ENCODE assay signal across 23 cellular contexts in the genomic region with DNA sequence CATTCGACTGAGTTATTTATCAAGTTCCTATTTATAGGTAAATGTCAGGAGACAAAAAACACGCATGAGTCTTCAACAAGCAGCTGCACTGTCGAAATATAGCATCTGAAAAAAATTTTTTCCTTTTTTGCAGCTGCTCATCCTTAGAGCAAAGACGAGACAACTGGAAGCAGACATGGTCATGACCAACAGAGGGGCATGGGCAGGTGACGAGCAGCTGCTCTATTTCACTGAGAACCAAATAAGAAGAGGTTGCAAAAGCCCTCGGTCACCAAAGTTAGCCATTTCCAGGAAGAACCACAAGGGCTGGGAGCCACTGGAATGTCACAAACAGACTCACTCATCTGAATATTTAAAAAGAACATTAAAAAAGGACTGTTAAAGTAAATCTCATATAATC. TPM values are rescaled to one million over a fixed set of nuclear protein-coding genes. Genes with fewer than 3 reads are reported as not detected.
A peak's percentile ranks its signal among the peaks of the same experiment; 100 is the strongest.
DNase-seq lines count a peak whose midpoint lies in the region.
"Had no signal": no experiment of that assay in that cellular context is flagged by ENCODE, and none has a peak within 500 bp of the region (broad histone marks: within the 10 kb centered on the region; RNA-seq: fewer than 3 reads in every experiment).

No MANE protein-coding gene starts in this region.

- peaks cover 0 to 13% (median 5%) of the 10 kb centered on the region in 10 experiments; a peak in 9 of 20 replicates for H3K4me1 ChIP-seq in BLaER1 treated with 17β-estradiol and CSF1 and Interleukin-3, amounts not matched to agents 10 nM and 100 nM
- peaks cover 17% of the 10 kb centered on the region for H3K4me1 ChIP-seq in SJSA1 (replicated peaks)
- H3K4me1 ChIP-seq: left lung, right atrium auricular region had no signal

- no peaks in the 10 kb centered on the region for H3K9me3 Mint-ChIP-seq in T-helper 2 cell treated with Interferon-gamma antibody and Interleukin-4, amounts not matched to agents 5 μg/mL and 100 μg/mL, for 36 hours
- H3K9me3 Mint-ChIP-seq: activated CD4-positive, alpha-beta memory T cell treated with anti-CD3 and anti-CD28 coated beads, Interleukin-2, amount 10 ng/mL, durations not matched to agents 7 days and 5 days had no signal

- H3K9ac ChIP-seq in BLaER1 treated with 17β-estradiol and CSF1 and Interleukin-3, amounts not matched to agents 10 nM and 100 nM = no peak overlapping the region

- DNase-seq in NCI-H146 (lab: John Stamatoyannopoulos, UW) = peak; percentile 87
- DNase-seq in SJSA1 (ENCODE audit: low read depth in 1 of 2, low spot score in 2 of 2) = no peak
- DNase-seq in myocyte (ENCODE audit: low read depth) = peak; percentile 99
- no peak for DNase-seq in NCI-H2107 treated with DMSO at 0.1 percent for 48 hours (lab: John Stamatoyannopoulos, UW; ENCODE audit: unreplicated experiment)
- DNase-seq in NCI-H526 treated with DMSO at 0.1 percent for 48 hours (lab: John Stamatoyannopoulos, UW) = no peak
- DNase-seq in T-helper 2 cell treated with Interferon-gamma antibody and Interleukin-4, amounts not matched to agents 5 μg/mL and 100 μg/mL, for 36 hours (ENCODE audit: low spot score) = no peak
- DNase-seq in AG20443 (ENCODE audit: low spot score) = no peak
- DNase-seq: activated CD4-positive, alpha-beta memory T cell treated with anti-CD3 and anti-CD28 coated beads, Interleukin-2, amount 10 ng/mL, durations not matched to agents 7 days and 5 days; amygdala; CD8-positive, alpha-beta T cell; cerebellar nuclear complex; effector CD8-positive, alpha-beta T cell; EL; head of caudate nucleus; HFFc6; left lung; NCI-H2029 treated with DMSO at 0.1 percent for 48 hours; NCI-H524 treated with DMSO at 0.1 percent for 48 hours; nucleus accumbens had no signal

- no peak overlapping the region for H3K4me3 Mint-ChIP-seq in T-helper 2 cell treated with Interferon-gamma antibody and Interleukin-4, amounts not matched to agents 5 μg/mL and 100 μg/mL, for 36 hours
- H3K4me3 Mint-ChIP-seq: activated CD4-positive, alpha-beta memory T cell treated with anti-CD3 and anti-CD28 coated beads, Interleukin-2, amount 10 ng/mL, durations not matched to agents 7 days and 5 days; CD8-positive, alpha-beta T cell; HFFc6; stimulated activated memory B cell treated with anti-CD40 and anti-IgM and Interleukin-4, amounts not matched to agents 10 μg/mL and 1 μg/mL and 100 μg/mL, for 72 hours had no signal

- H3K27ac ChIP-seq in BLaER1 treated with 17β-estradiol and CSF1 and Interleukin-3, amounts not matched to agents 10 nM and 100 nM = peak overlapping the region in 1 of 11 experiments; percentile 34; a peak in 1 of 22 replicates
- H3K27ac ChIP-seq in SJSA1 = peak overlapping the region; percentile 63
- H3K27ac ChIP-seq: left lung, right atrium auricular region, thoracic aorta had no signal

- H3K4me1 Mint-ChIP-seq in T-helper 2 cell treated with Interferon-gamma antibody and Interleukin-4, amounts not matched to agents 5 μg/mL and 100 μg/mL, for 36 hours (ENCODE audit: low read depth) = no peaks in the 10 kb centered on the region
- H3K4me1 Mint-ChIP-seq: activated CD4-positive, alpha-beta memory T cell treated with anti-CD3 and anti-CD28 coated beads, Interleukin-2, amount 10 ng/mL, durations not matched to agents 7 days and 5 days; stimulated activated memory B cell treated with anti-CD40 and anti-IgM and Interleukin-4, amounts not matched to agents 10 μg/mL and 1 μg/mL and 100 μg/mL, for 72 hours had no signal

- H3K4me2 ChIP-seq in BLaER1 treated with 17β-estradiol and CSF1 and Interleukin-3, amounts not matched to agents 10 nM and 100 nM = peak overlapping the region in 8 of 11 experiments; percentile 1 to 50 (median 36); a peak in 9 of 22 replicates

- no peak overlapping the region for H3K4me3 ChIP-seq in BLaER1 treated with 17β-estradiol and CSF1 and Interleukin-3, amounts not matched to agents 10 nM and 100 nM
- H3K4me3 ChIP-seq in SJSA1 = no peak overlapping the region
- H3K4me3 ChIP-seq: left lung, right atrium auricular region, thoracic aorta had no signal

- H3K36me3 ChIP-seq in BLaER1 treated with 17β-estradiol and CSF1 and Interleukin-3, amounts not matched to agents 10 nM and 100 nM = no peaks in the 10 kb centered on the region
- H3K36me3 ChIP-seq in SJSA1 = no peaks in the 10 kb centered on the region
- H3K36me3 ChIP-seq: left lung, right atrium auricular region, thoracic aorta had no signal

- no peak overlapping the region for H3K27ac Mint-ChIP-seq in T-helper 2 cell treated with Interferon-gamma antibody and Interleukin-4, amounts not matched to agents 5 μg/mL and 100 μg/mL, for 36 hours
- H3K27ac Mint-ChIP-seq: activated CD4-positive, alpha-beta memory T cell treated with anti-CD3 and anti-CD28 coated beads, Interleukin-2, amount 10 ng/mL, durations not matched to agents 7 days and 5 days; CD8-positive, alpha-beta T cell; HFFc6; stimulated activated memory B cell treated with anti-CD40 and anti-IgM and Interleukin-4, amounts not matched to agents 10 μg/mL and 1 μg/mL and 100 μg/mL, for 72 hours had no signal

- H3K36me3 Mint-ChIP-seq in T-helper 2 cell treated with Interferon-gamma antibody and Interleukin-4, amounts not matched to agents 5 μg/mL and 100 μg/mL, for 36 hours (ENCODE audit: low read depth) = no peaks in the 10 kb centered on the region
- H3K36me3 Mint-ChIP-seq: CD8-positive, alpha-beta T cell; stimulated activated memory B cell treated with anti-CD40 and anti-IgM and Interleukin-4, amounts not matched to agents 10 μg/mL and 1 μg/mL and 100 μg/mL, for 72 hours had no signal

- H4K20me1 ChIP-seq in BLaER1 treated with 17β-estradiol and CSF1 and Interleukin-3, amounts not matched to agents 10 nM and 100 nM = no peaks in the 10 kb centered on the region

- no peaks in the 10 kb centered on the region for H3K9me3 ChIP-seq in BLaER1 treated with 17β-estradiol and CSF1 and Interleukin-3, amounts not matched to agents 10 nM and 100 nM (replicated peaks in 1 of 11)
- no peaks in the 10 kb centered on the region for H3K9me3 ChIP-seq in SJSA1 (replicated peaks)
- H3K9me3 ChIP-seq: left lung, right atrium auricular region, thoracic aorta had no signal

- H3K27me3 ChIP-seq in BLaER1 treated with 17β-estradiol and CSF1 and Interleukin-3, amounts not matched to agents 10 nM and 100 nM = no peaks in the 10 kb centered on the region
- H3K27me3 ChIP-seq in SJSA1 (replicated peaks) = no peaks in the 10 kb centered on the region
- H3K27me3 ChIP-seq: left lung, right atrium auricular region had no signal

- H3K27me3 Mint-ChIP-seq in T-helper 2 cell treated with Interferon-gamma antibody and Interleukin-4, amounts not matched to agents 5 μg/mL and 100 μg/mL, for 36 hours (ENCODE audit: low read depth) = no peaks in the 10 kb centered on the region
- H3K27me3 Mint-ChIP-seq: activated CD4-positive, alpha-beta memory T cell treated with anti-CD3 and anti-CD28 coated beads, Interleukin-2, amount 10 ng/mL, durations not matched to agents 7 days and 5 days; stimulated activated memory B cell treated with anti-CD40 and anti-IgM and Interleukin-4, amounts not matched to agents 10 μg/mL and 1 μg/mL and 100 μg/mL, for 72 hours had no signal

RNA-seq across cellular contexts. Expression of a gene that starts 22.2 kb away (rescaled TPM):
- 0.37 TPM in 1 of 2 replicates, not detected in the other for total RNA-seq in SJSA1 (2014; rRNA removed; shearing (Covaris generic))
- total RNA-seq in myocyte = 23.7 and 125 TPM in 2 replicates
- 24.9 TPM for polyA plus RNA-seq in myocyte (2012)
- total RNA-seq: activated CD4-positive, alpha-beta memory T cell treated with anti-CD3 and anti-CD28 coated beads, Interleukin-2, amount 10 ng/mL, durations not matched to agents 7 days and 5 days; CD8-positive, alpha-beta T cell; thoracic aorta had no signal

Comparison
In these comparisons a context has a peak if more than half of its experiments do, and no peak if none do; other contexts are left out.
1. DNase-seq: peak in NCI-H146 (single experiment) and myocyte (single experiment); none in SJSA1 (0 of 2), NCI-H2107 treated with DMSO at 0.1 percent for 48 hours (single experiment), NCI-H526 treated with DMSO at 0.1 percent for 48 hours (single experiment), T-helper 2 cell treated with Interferon-gamma antibody and Interleukin-4, amounts not matched to agents 5 μg/mL and 100 μg/mL, for 36 hours (single experiment) and AG20443 (single experiment).
2. RNA of a gene that starts 22.2 kb away (total RNA-seq): 23.7 to 125 TPM in myocyte; 0.37 TPM in SJSA1; every median in the first group is over 10 times any median in the second.